20 cellular contexts compared by ENCODE assay signal in genomic region chr7:7946486-7946885, GRCh38. TPM values are rescaled to one million over a fixed set of nuclear protein-coding genes. Genes with fewer than 3 reads are reported as not detected.
DNase-seq lines count a peak whose midpoint lies in the region; ATAC-seq and FAIRE-seq lines count a peak whose summit lies in the region.
"Had no signal": no experiment of that assay in that cellular context is flagged by ENCODE, and none has a peak within 500 bp of the region (broad histone marks: within the 10 kb centered on the region; RNA-seq: fewer than 3 reads in every experiment).

No MANE protein-coding gene starts in this region.

- peaks cover 21% of the 10 kb centered on the region for H3K4me1 ChIP-seq in CD4-positive, CD25-positive, alpha-beta regulatory T cell (ENCODE audit: control insufficient read depth, insufficient read depth, low read length, poor library complexity, severe bottlenecking)

- H3K4me3 ChIP-seq in CD4-positive, CD25-positive, alpha-beta regulatory T cell (ENCODE audit: low read depth, low read length), result no peak overlapping the region

- no peaks in the 10 kb centered on the region for H3K27me3 Mint-ChIP-seq in CD4-positive, CD25-positive, alpha-beta regulatory T cell
- no peaks in the 10 kb centered on the region for H3K27me3 Mint-ChIP-seq in T-helper 17 cell

- H3K27me3 ChIP-seq in CD4-positive, CD25-positive, alpha-beta regulatory T cell (ENCODE audit: control insufficient read depth, insufficient read depth, low read length), result no peaks in the 10 kb centered on the region

- H3K4me1 Mint-ChIP-seq in CD4-positive, CD25-positive, alpha-beta regulatory T cell, result peaks cover 14 to 32% (median 24%) of the 10 kb centered on the region in 4 donors
- peaks cover 37% of the 10 kb centered on the region for H3K4me1 Mint-ChIP-seq in T-helper 17 cell

- peaks cover 0 to 4% (median 0%) of the 10 kb centered on the region in 7 donors for H3K9me3 Mint-ChIP-seq in CD4-positive, CD25-positive, alpha-beta regulatory T cell

- peaks cover 8% of the 10 kb centered on the region for H3K36me3 Mint-ChIP-seq in CD4-positive, CD25-positive, alpha-beta regulatory T cell
- peaks cover 2% of the 10 kb centered on the region for H3K36me3 Mint-ChIP-seq in T-helper 17 cell (ENCODE audit: low read depth)

- H3K4me3 Mint-ChIP-seq in CD4-positive, CD25-positive, alpha-beta regulatory T cell, result peak overlapping the region in 1 of 4 donors; percentile 64
- no peak overlapping the region for H3K4me3 Mint-ChIP-seq in T-helper 17 cell

- no peak for ATAC-seq in CD4-positive, CD25-positive, alpha-beta regulatory T cell (ENCODE audit: low read depth in 2 of 2)
- no peak for ATAC-seq in T-helper 17 cell
- ATAC-seq: Panc1 had no signal

- no peak overlapping the region for H3K27ac ChIP-seq in CD4-positive, CD25-positive, alpha-beta regulatory T cell (ENCODE audit: insufficient read depth, low read length, poor library complexity, severe bottlenecking)

- H3K27ac Mint-ChIP-seq in CD4-positive, CD25-positive, alpha-beta regulatory T cell, result peak overlapping the region; percentile 78 to 84 (median 83)
- H3K27ac Mint-ChIP-seq in T-helper 17 cell, result peak overlapping the region; percentile 97

- no peak for DNase-seq in CD4-positive, CD25-positive, alpha-beta regulatory T cell
- no peak for DNase-seq in GM19239 (ENCODE audit: insufficient read length, low spot score)
- DNase-seq in T-helper 17 cell, result no peak
- DNase-seq in kidney tubule cell (ENCODE audit: low spot score), result peak; percentile 20
- DNase-seq in nucleus accumbens (lab: John Stamatoyannopoulos, UW), result no peak
- DNase-seq in RKO (ENCODE audit: low spot score), result no peak
- DNase-seq in DMS53 treated with DMSO at 0.1 percent for 48 hours (lab: John Stamatoyannopoulos, UW; ENCODE audit: unreplicated experiment), result no peak
- no peak for DNase-seq in HK-2 (ENCODE audit: unreplicated experiment)
- DNase-seq: C1 segment of cervical spinal cord, Caco-2, DMS153, H7, NCI-H1417 treated with DMSO at 0.1 percent for 48 hours, NCI-H1930, NCI-H2171, NCI-H446 treated with DMSO at 0.1 percent for 48 hours, Right ventricle myocardium superior, SK-N-SH had no signal

- FAIRE-seq in GM19239 (lab: Jason Lieb, UNC), result peak; percentile 66
- FAIRE-seq: A204.1 had no signal

- no peaks in the 10 kb centered on the region for H3K36me3 ChIP-seq in CD4-positive, CD25-positive, alpha-beta regulatory T cell (ENCODE audit: control insufficient read depth, insufficient read depth, low read length)

- H3K9me3 ChIP-seq in CD4-positive, CD25-positive, alpha-beta regulatory T cell (ENCODE audit: control insufficient read depth in 2 of 2, low read length in 2 of 2), result no peaks in the 10 kb centered on the region
- no peaks in the 10 kb centered on the region for H3K9me3 ChIP-seq in T-helper 17 cell (ENCODE audit: control insufficient read depth, low read length, poor library complexity, severe bottlenecking)
- H3K9me3 ChIP-seq: Caco-2, SK-N-SH had no signal

RNA-seq across cellular contexts. Expression of gene GLCCI1, which starts 22.1 kb away (rescaled TPM):
- 88.1 TPM for total RNA-seq in CD4-positive, CD25-positive, alpha-beta regulatory T cell
- polyA plus RNA-seq in CD4-positive, CD25-positive, alpha-beta regulatory T cell, result 10 to 100 TPM; 12.6 to 36.7 (median 23.7) TPM
- 10 to 100 TPM; 43.5 to 44.5 TPM for total RNA-seq in T-helper 17 cell
